In the genomic region with DNA sequence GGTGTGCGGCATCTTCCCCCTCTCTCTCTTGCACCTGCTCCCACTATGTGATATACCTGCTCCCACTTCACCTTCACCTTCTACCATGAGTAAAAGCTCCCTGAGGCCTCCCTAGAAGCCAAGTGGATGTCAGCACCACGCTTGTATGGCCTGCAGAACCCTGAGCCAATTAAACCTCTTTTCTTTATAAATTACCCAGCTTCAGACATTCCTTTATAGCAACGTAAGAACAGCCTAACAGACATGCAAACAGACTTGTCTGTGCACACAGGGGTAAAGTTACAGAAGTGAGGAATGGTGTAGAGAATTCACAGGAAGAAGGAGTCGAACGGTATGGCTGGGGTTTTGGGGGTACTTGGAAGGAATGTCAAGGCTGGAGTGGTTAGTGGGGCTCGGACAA, we compare ENCODE assay signal across 24 cellular contexts. TPM values are rescaled to one million over a fixed set of nuclear protein-coding genes. Genes with fewer than 3 reads are reported as not detected.
A peak's percentile ranks its signal among the peaks of the same experiment; 100 is the strongest.
DNase-seq lines count a peak whose midpoint lies in the region; ATAC-seq and TF ChIP-seq lines count a peak whose summit lies in the region.
"Had no signal": no experiment of that assay in that cellular context is flagged by ENCODE, and none has a peak within 500 bp of the region (broad histone marks: within the 10 kb centered on the region; RNA-seq: fewer than 3 reads in every experiment).

No MANE protein-coding gene starts in this region.

- H3K27ac ChIP-seq in IMR-90 (ENCODE audit: insufficient read depth, low read length): peak overlapping the region; percentile 68
- H3K27ac ChIP-seq: SK-N-MC had no signal

- ATAC-seq in IMR-90 (ENCODE audit: low read depth) (no peak), GM21381 (IDR thresholded peaks at IDR 0.05; ENCODE audit: unreplicated experiment) (no peak)
- ATAC-seq: A549 had no signal

- H3K4me1 ChIP-seq in IMR-90 (ENCODE audit: control insufficient read depth, insufficient read depth, low read length): peaks cover 2% of the 10 kb centered on the region; the same call in 1 of the 2 replicates

- no peaks in the 10 kb centered on the region for H4K20me1 ChIP-seq in IMR-90 (ENCODE audit: insufficient read depth, low read length)

- H2BK5ac ChIP-seq in IMR-90 (ENCODE audit: low read depth, low read length, poor library complexity, severe bottlenecking): peak overlapping the region; percentile 46

- DNase-seq in IMR-90 (peak; percentile 40), chondrocyte (ENCODE audit: low spot score) (no peak), mesothelial cell of epicardium (ENCODE audit: low spot score in 2 of 2, unreplicated experiment in 2 of 2) (no peak), progenitor cell of endocrine pancreas (ENCODE audit: low spot score, unreplicated experiment) (no peak), NCI-H2227 (lab: John Stamatoyannopoulos, UW; ENCODE audit: unreplicated experiment) (no peak), activated gamma-delta T cell treated with Interleukin-2 at 50 U/mL for 16 hours (no peak)
- DNase-seq: BE2C; CD4-positive, CD25-positive, alpha-beta regulatory T cell; DND-41; Karpas-422; MV-4-11; NCI-H1694; NCI-H2081; NCI-H2171; NCI-H446; NCI-H526; OCI-M1; RPMI8226; SHP77 treated with DMSO at 0.1 percent for 48 hours; SW 1271 had no signal

- H2BK15ac ChIP-seq in IMR-90 (ENCODE audit: low read depth, low read length): 0 out of 3 replicates have a peak overlapping the region, but pooled peaks have one; percentile 56

- no peak overlapping the region for H3K56ac ChIP-seq in IMR-90 (ENCODE audit: extremely low read depth, insufficient read depth, low read length)

- no peaks in the 10 kb centered on the region for H3K27me3 ChIP-seq in IMR-90 (ENCODE audit: control insufficient read depth, insufficient read depth, low read length)
- H3K27me3 ChIP-seq: BE2C had no signal

- H3K18ac ChIP-seq in IMR-90 (ENCODE audit: low read depth, low read length): peak overlapping the region; percentile 46

- no peak for TF ChIP-seq POLR2A in IMR-90 (IDR thresholded peaks at IDR 0.05; ENCODE audit: low read depth, low read length)

- H3K4me3 Mint-ChIP-seq in chondrocyte (ENCODE audit: unreplicated experiment) (no peak overlapping the region), mesothelial cell of epicardium (no peak overlapping the region), progenitor cell of endocrine pancreas (ENCODE audit: low read depth) (no peak overlapping the region)
- H3K4me3 Mint-ChIP-seq: CD4-positive, CD25-positive, alpha-beta regulatory T cell had no signal

- CTCF ChIA-PET in IMR-90 (lab: Yijun Ruan, JAX): no interaction called here

- 100% methylated on average over 1 of the region's 6 CpGs; no CpG with 5 or more reads in 1 of the 2 experiments for WGBS in IMR-90 (ENCODE audit: extremely low coverage in 2 of 2, insufficient read length in 1 of 2), 2 experiments

- peak overlapping the region; percentile 57 for H3K27ac Mint-ChIP-seq in chondrocyte (ENCODE audit: unreplicated experiment)
- peak overlapping the region; percentile 30 for H3K27ac Mint-ChIP-seq in mesothelial cell of epicardium
- H3K27ac Mint-ChIP-seq in progenitor cell of endocrine pancreas: peak overlapping the region; percentile 30
- H3K27ac Mint-ChIP-seq: CD4-positive, CD25-positive, alpha-beta regulatory T cell; IgD-negative memory B cell had no signal

- H2BK120ac ChIP-seq in IMR-90 (ENCODE audit: low read depth, low read length): peak overlapping the region; percentile 28; the same call in 1 of the 2 replicates

- H4K5ac ChIP-seq in IMR-90 (ENCODE audit: low read depth, low read length): peak overlapping the region; percentile 67; the same call in 1 of the 2 replicates

- peaks cover 5% of the 10 kb centered on the region for H3K9me3 Mint-ChIP-seq in chondrocyte (ENCODE audit: low read depth)
- H3K9me3 Mint-ChIP-seq in mesothelial cell of epicardium: peaks cover 5% of the 10 kb centered on the region
- H3K9me3 Mint-ChIP-seq in progenitor cell of endocrine pancreas (ENCODE audit: low read depth): no peaks in the 10 kb centered on the region
- H3K9me3 Mint-ChIP-seq: CD4-positive, CD25-positive, alpha-beta regulatory T cell; IgD-negative memory B cell had no signal

- intact Hi-C loops in IMR-90 (cut with micrococcal nuclease): no loop called here

- H3K36me3 ChIP-seq in IMR-90 (ENCODE audit: control insufficient read depth, insufficient read depth, low read length): no peaks in the 10 kb centered on the region
- H3K36me3 ChIP-seq: BE2C had no signal

- H3K23ac ChIP-seq in IMR-90 (ENCODE audit: low read depth, low read length): no peak overlapping the region

- H3K4ac ChIP-seq in IMR-90 (ENCODE audit: low read depth, low read length): no peak overlapping the region; the same call in 1 of the 2 replicates

- no peak overlapping the region for H3K4me2 ChIP-seq in IMR-90 (ENCODE audit: low read depth, low read length)
- H3K4me2 ChIP-seq: A549 had no signal

- H3K4me1 Mint-ChIP-seq in chondrocyte (ENCODE audit: low read depth): peaks cover 31% of the 10 kb centered on the region
- H3K4me1 Mint-ChIP-seq in mesothelial cell of epicardium: peaks cover 43% of the 10 kb centered on the region
- H3K4me1 Mint-ChIP-seq in progenitor cell of endocrine pancreas (ENCODE audit: low read depth): no peaks in the 10 kb centered on the region
- H3K4me1 Mint-ChIP-seq: CD4-positive, CD25-positive, alpha-beta regulatory T cell; IgD-negative memory B cell had no signal

- no peaks in the 10 kb centered on the region for H3K36me3 Mint-ChIP-seq in chondrocyte (ENCODE audit: low read depth)
- H3K36me3 Mint-ChIP-seq in mesothelial cell of epicardium: peaks cover 4% of the 10 kb centered on the region
- no peaks in the 10 kb centered on the region for H3K36me3 Mint-ChIP-seq in progenitor cell of endocrine pancreas (ENCODE audit: insufficient read depth)
- H3K36me3 Mint-ChIP-seq: CD4-positive, CD25-positive, alpha-beta regulatory T cell had no signal

- peak overlapping the region; percentile 75; the same call in 1 of the 2 replicates for H2BK20ac ChIP-seq in IMR-90 (ENCODE audit: low read depth, low read length)

- no peak overlapping the region for H2AK9ac ChIP-seq in IMR-90 (replicated peaks; ENCODE audit: low read depth, low read length, poor library complexity)

- H3K9me1 ChIP-seq in IMR-90 (ENCODE audit: insufficient read depth, low read length): no peaks in the 10 kb centered on the region

- H4K91ac ChIP-seq in IMR-90 (ENCODE audit: insufficient read depth, low read depth, low read length): no peak overlapping the region

- H4K8ac ChIP-seq in IMR-90 (ENCODE audit: low read depth in 2 of 2, low read length in 2 of 2): peak overlapping the region in 1 of 2 experiments; percentile 26; a peak in 1 of 4 replicates

- H3K9ac ChIP-seq in IMR-90 (ENCODE audit: low read depth, low read length): no peak overlapping the region

- dilution Hi-C loops in IMR-90 (cut with HindIII; ENCODE audit: low sequenced_read_pairs, unreplicated experiment): no loop called here

- no TSS peak for BruUV-seq in IMR-90 (replicated peaks; lab: Mats Ljungman, UMichigan)

- TF ChIP-seq CTCF in IMR-90 (conservative IDR thresholded peaks at IDR 0.05; ENCODE audit: low read depth, low read length) (no peak), chondrocyte (IDR thresholded peaks at IDR 0.05) (no peak), mesothelial cell of epicardium (IDR thresholded peaks at IDR 0.05; ENCODE audit: unreplicated experiment) (no peak), progenitor cell of endocrine pancreas (IDR thresholded peaks at IDR 0.05; ENCODE audit: unreplicated experiment) (no peak)

- POLR2A ChIA-PET in IMR-90 (lab: Charles Lee; ENCODE audit: unreplicated experiment): no interaction called here

- H3K4me3 ChIP-seq in IMR-90 (ENCODE audit: insufficient read depth, low read depth, low read length): no peak overlapping the region
- H3K4me3 ChIP-seq: A549, SK-N-MC had no signal

- TF ChIP-seq RAD21 in IMR-90 (IDR thresholded peaks at IDR 0.05; ENCODE audit: low read length): no peak

- H3K27me3 Mint-ChIP-seq in chondrocyte (ENCODE audit: low read depth) (no peaks in the 10 kb centered on the region), mesothelial cell of epicardium (ENCODE audit: low read depth) (no peaks in the 10 kb centered on the region), progenitor cell of endocrine pancreas (peaks cover 13% of the 10 kb centered on the region)
- H3K27me3 Mint-ChIP-seq: CD4-positive, CD25-positive, alpha-beta regulatory T cell had no signal

- 0 out of 2 replicates have a peak overlapping the region, but pooled peaks have one; percentile 13 for H2AK5ac ChIP-seq in IMR-90 (ENCODE audit: low read depth, low read length)

- no peak overlapping the region for H2AFZ ChIP-seq in IMR-90 (replicated peaks; ENCODE audit: low read length, poor library complexity)

- 0 out of 2 replicates have a peak overlapping the region, but pooled peaks have one; percentile 1 for H3K14ac ChIP-seq in IMR-90 (replicated peaks; ENCODE audit: low read depth, low read length)

- in situ Hi-C loops in IMR-90 (cut with MboI; ENCODE audit: low sequenced_read_pairs): no loop called here

- H3K9me3 ChIP-seq in IMR-90 (ENCODE audit: control insufficient read depth, insufficient read depth, low read length): peaks cover 5% of the 10 kb centered on the region; the same call in 1 of the 2 replicates
- H3K9me3 ChIP-seq: BE2C had no signal

- no peaks in the 10 kb centered on the region for H3K79me1 ChIP-seq in IMR-90 (ENCODE audit: low read depth in 1 of 2, low read length in 2 of 2)

TF ChIP-seq in IMR-90, 13 proteins besides CTCF, POLR2A, EP300 and RAD21 (continues in another document):
- no peak for TF ChIP-seq CHD1 (IDR thresholded peaks at IDR 0.05; ENCODE audit: low read depth, low read length)
- no peak for TF ChIP-seq SMC3 (IDR thresholded peaks at IDR 0.05; ENCODE audit: low read depth, low read length)
- TF ChIP-seq MAFK (IDR thresholded peaks at IDR 0.05; ENCODE audit: low read depth, low read length): no peak
- TF ChIP-seq BHLHE40 (IDR thresholded peaks at IDR 0.05; ENCODE audit: low read depth, low read length): no peak
- no peak for TF ChIP-seq MXI1 (IDR thresholded peaks at IDR 0.05; ENCODE audit: borderline replicate concordance, low read depth, low read length)
- TF ChIP-seq MAZ (IDR thresholded peaks at IDR 0.05; ENCODE audit: borderline replicate concordance, low read depth, low read length): no peak
- TF ChIP-seq FOS (IDR thresholded peaks at IDR 0.05; ENCODE audit: low read depth, low read length): no peak
- no peak for TF ChIP-seq NFE2L2 (IDR thresholded peaks at IDR 0.05; ENCODE audit: low read depth, low read length)

RNA-seq across cellular contexts. Expression of a gene that starts 14.8 kb away (rescaled TPM):
- 237 and 268 TPM in 2 replicates for total RNA-seq in IMR-90 (2012; rRNA removed)
- 239 and 292 TPM in 2 replicates for polyA plus RNA-seq in IMR-90 (2012; rRNA removed)
- 370 and 502 TPM in 2 replicates for polyA plus RNA-seq in IMR-90 (2012; cell fraction: cytosol; rRNA removed)
- polyA plus RNA-seq in IMR-90 (2012; cell fraction: nucleus; rRNA removed; ENCODE audit: low replicate concordance): 218 and 328 TPM in 2 replicates
- total RNA-seq in chondrocyte: 7.1 to 22.3 TPM (median 17.7 TPM) in 3 replicates
- total RNA-seq in mesothelial cell of epicardium: 32.4 to 35.7 TPM (median 35.3 TPM) in 3 replicates
- total RNA-seq in progenitor cell of endocrine pancreas: 0.72 and 1.3 TPM in 2 replicates
- total RNA-seq: CD4-positive, CD25-positive, alpha-beta regulatory T cell had no signal
